Comparison of ENCODE assay signal across 16 cellular contexts in genomic region chr6:16333580-16333979, GRCh38.
DNase-seq lines count a peak whose midpoint lies in the region; ATAC-seq, FAIRE-seq and TF ChIP-seq lines count a peak whose summit lies in the region.
"Had no signal": no experiment of that assay in that cellular context is flagged by ENCODE, and none has a peak within 500 bp of the region (broad histone marks: within the 10 kb centered on the region; RNA-seq: fewer than 3 reads in every experiment).

No MANE protein-coding gene starts in this region.

- H3K27me3 ChIP-seq in GM23338 (ENCODE audit: insufficient read depth): no peaks in the 10 kb centered on the region
- H3K27me3 ChIP-seq: SJSA1 had no signal

- no peak overlapping the region for H2AFZ ChIP-seq in GM23338

- H3K36me3 Mint-ChIP-seq in activated T-cell treated with anti-CD3 and anti-CD28 coated beads, Interleukin-2, amount 50 U/mL, for 24 hours (ENCODE audit: low read depth): peaks cover 5% of the 10 kb centered on the region
- H3K36me3 Mint-ChIP-seq in activated T-cell treated with anti-CD3 and anti-CD28 coated beads, Interleukin-2, amount 50 U/mL, for 4 hours (ENCODE audit: insufficient read depth): peaks cover 3% of the 10 kb centered on the region
- no peaks in the 10 kb centered on the region for H3K36me3 Mint-ChIP-seq in GM23338 (ENCODE audit: low read depth)

- FAIRE-seq in urothelium cell line (lab: Jason Lieb, UNC): no peak

- no peaks in the 10 kb centered on the region; the same call in 1 of the 2 replicates for H3K4me1 ChIP-seq in GM23338 (ENCODE audit: insufficient read depth)

- no peak for DNase-seq in activated T-cell treated with anti-CD3 and anti-CD28 coated beads, Interleukin-2, amount 50 U/mL, for 24 hours
- no peak for DNase-seq in activated T-cell treated with anti-CD3 and anti-CD28 coated beads, Interleukin-2, amount 50 U/mL, for 4 hours
- DNase-seq in amniotic epithelial cell (ENCODE audit: low read depth): peak; percentile 86
- peak; percentile 48 for DNase-seq in kidney glomerular epithelial cell (lab: John Stamatoyannopoulos, UW)
- peak; percentile 52 for DNase-seq in urothelium cell line (ENCODE audit: low spot score)
- DNase-seq in GM23338 (ENCODE audit: low spot score): no peak
- DNase-seq in NAMALWA (ENCODE audit: low spot score): no peak
- DNase-seq in activated effector memory CD4-positive, alpha-beta T cell treated with anti-CD3 and anti-CD28 coated beads, Interleukin-2, amount 50 U/mL, for 16 hours: no peak
- DNase-seq: activated CD4-positive, alpha-beta T cell treated with anti-CD3 and anti-CD28 coated beads, Interleukin-2, amount 10 ng/mL, durations not matched to agents 7 days and 5 days; activated naive CD4-positive, alpha-beta T cell treated with anti-CD3 and anti-CD28 coated beads, Interleukin-2, amount 10 ng/mL, durations not matched to agents 7 days and 5 days; GOT3; MM.1S; NCI-H524 treated with DMSO at 0.1 percent for 48 hours had no signal

- H4K20me1 ChIP-seq in GM23338 (replicated peaks; ENCODE audit: insufficient read depth): no peaks in the 10 kb centered on the region

- H3K4me1 Mint-ChIP-seq in activated T-cell treated with anti-CD3 and anti-CD28 coated beads, Interleukin-2, amount 50 U/mL, for 24 hours (ENCODE audit: low read depth): peaks cover 7% of the 10 kb centered on the region
- H3K4me1 Mint-ChIP-seq in activated T-cell treated with anti-CD3 and anti-CD28 coated beads, Interleukin-2, amount 50 U/mL, for 4 hours (ENCODE audit: low read depth): no peaks in the 10 kb centered on the region
- peaks cover 6% of the 10 kb centered on the region for H3K4me1 Mint-ChIP-seq in GM23338
- H3K4me1 Mint-ChIP-seq: activated naive CD4-positive, alpha-beta T cell treated with anti-CD3 and anti-CD28 coated beads, Interleukin-2, amount 10 ng/mL, durations not matched to agents 7 days and 5 days had no signal

- H3K9me2 ChIP-seq in GM23338 (ENCODE audit: insufficient read depth): no peaks in the 10 kb centered on the region

- no peak overlapping the region for H3K4me3 ChIP-seq in GM23338
- H3K4me3 ChIP-seq: SJSA1 had no signal

- no peaks in the 10 kb centered on the region for H3K9me3 Mint-ChIP-seq in activated T-cell treated with anti-CD3 and anti-CD28 coated beads, Interleukin-2, amount 50 U/mL, for 24 hours
- no peaks in the 10 kb centered on the region for H3K9me3 Mint-ChIP-seq in activated T-cell treated with anti-CD3 and anti-CD28 coated beads, Interleukin-2, amount 50 U/mL, for 4 hours
- H3K9me3 Mint-ChIP-seq in GM23338: no peaks in the 10 kb centered on the region
- H3K9me3 Mint-ChIP-seq: activated CD4-positive, alpha-beta T cell treated with anti-CD3 and anti-CD28 coated beads, Interleukin-2, amount 10 ng/mL, durations not matched to agents 7 days and 5 days; activated naive CD4-positive, alpha-beta T cell treated with anti-CD3 and anti-CD28 coated beads, Interleukin-2, amount 10 ng/mL, durations not matched to agents 7 days and 5 days; dendritic cell treated with granulocyte-macrophage colony-stimulating factor and Interleukin-4, amounts not matched to agents 40 ng/mL and 50 ng/mL, for 4 days; nephron had no signal

- H3K4me3 Mint-ChIP-seq in activated T-cell treated with anti-CD3 and anti-CD28 coated beads, Interleukin-2, amount 50 U/mL, for 24 hours: no peak overlapping the region
- H3K4me3 Mint-ChIP-seq in activated T-cell treated with anti-CD3 and anti-CD28 coated beads, Interleukin-2, amount 50 U/mL, for 4 hours: no peak overlapping the region
- no peak overlapping the region for H3K4me3 Mint-ChIP-seq in GM23338
- H3K4me3 Mint-ChIP-seq: activated CD4-positive, alpha-beta T cell treated with anti-CD3 and anti-CD28 coated beads, Interleukin-2, amount 10 ng/mL, durations not matched to agents 7 days and 5 days; activated naive CD4-positive, alpha-beta T cell treated with anti-CD3 and anti-CD28 coated beads, Interleukin-2, amount 10 ng/mL, durations not matched to agents 7 days and 5 days; dendritic cell treated with granulocyte-macrophage colony-stimulating factor and Interleukin-4, amounts not matched to agents 40 ng/mL and 50 ng/mL, for 4 days; nephron had no signal

- H3K79me2 ChIP-seq in GM23338 (replicated peaks; ENCODE audit: insufficient read depth): no peaks in the 10 kb centered on the region

- H3F3A ChIP-seq in GM23338 (replicated peaks; ENCODE audit: low read depth): peaks cover 5% of the 10 kb centered on the region; the same call in 1 of the 2 replicates

- H3K27ac Mint-ChIP-seq in activated T-cell treated with anti-CD3 and anti-CD28 coated beads, Interleukin-2, amount 50 U/mL, for 24 hours: peak overlapping the region; percentile 38
- no peak overlapping the region for H3K27ac Mint-ChIP-seq in GM23338
- H3K27ac Mint-ChIP-seq: activated CD4-positive, alpha-beta T cell treated with anti-CD3 and anti-CD28 coated beads, Interleukin-2, amount 10 ng/mL, durations not matched to agents 7 days and 5 days; activated naive CD4-positive, alpha-beta T cell treated with anti-CD3 and anti-CD28 coated beads, Interleukin-2, amount 10 ng/mL, durations not matched to agents 7 days and 5 days; dendritic cell treated with granulocyte-macrophage colony-stimulating factor and Interleukin-4, amounts not matched to agents 40 ng/mL and 50 ng/mL, for 4 days; nephron had no signal

- TF ChIP-seq CTCF in GM23338 (conservative IDR thresholded peaks at IDR 0.05; ENCODE audit: low read depth in 2 of 2): no peak

- H3K36me3 ChIP-seq in GM23338 (ENCODE audit: insufficient read depth): no peaks in the 10 kb centered on the region
- H3K36me3 ChIP-seq: SJSA1 had no signal

- no peaks in the 10 kb centered on the region for H3K27me3 Mint-ChIP-seq in activated T-cell treated with anti-CD3 and anti-CD28 coated beads, Interleukin-2, amount 50 U/mL, for 24 hours
- no peaks in the 10 kb centered on the region for H3K27me3 Mint-ChIP-seq in activated T-cell treated with anti-CD3 and anti-CD28 coated beads, Interleukin-2, amount 50 U/mL, for 4 hours (ENCODE audit: low read depth)
- H3K27me3 Mint-ChIP-seq in GM23338 (ENCODE audit: insufficient read depth, low read depth, poor library complexity): no peaks in the 10 kb centered on the region
- H3K27me3 Mint-ChIP-seq: activated CD4-positive, alpha-beta T cell treated with anti-CD3 and anti-CD28 coated beads, Interleukin-2, amount 10 ng/mL, durations not matched to agents 7 days and 5 days; activated naive CD4-positive, alpha-beta T cell treated with anti-CD3 and anti-CD28 coated beads, Interleukin-2, amount 10 ng/mL, durations not matched to agents 7 days and 5 days; dendritic cell treated with granulocyte-macrophage colony-stimulating factor and Interleukin-4, amounts not matched to agents 40 ng/mL and 50 ng/mL, for 4 days had no signal

- no peak overlapping the region for H3K4me2 ChIP-seq in GM23338

- H3K27ac ChIP-seq in GM23338 (ENCODE audit: low read depth): no peak overlapping the region
- H3K27ac ChIP-seq: SJSA1 had no signal

- ATAC-seq in activated T-cell treated with anti-CD3 and anti-CD28 coated beads, Interleukin-2, amount 50 U/mL, for 4 hours: no peak
- ATAC-seq in GM23338: no peak

TF ChIP-seq in GM23338, 12 proteins besides CTCF, POLR2A, EP300 and RAD21 (continues in another document):
- TF ChIP-seq ETS1 (IDR thresholded peaks at IDR 0.05) (no peak), NANOG (IDR thresholded peaks at IDR 0.05; ENCODE audit: borderline replicate concordance) (no peak), EZH2 (IDR thresholded peaks at IDR 0.05; ENCODE audit: low read depth, unreplicated experiment) (no peak), POLR2AphosphoS5 (IDR thresholded peaks at IDR 0.05; ENCODE audit: low read depth) (no peak), STAT1 (IDR thresholded peaks at IDR 0.05; ENCODE audit: unreplicated experiment) (no peak)

Comparison
In these comparisons a context has a peak if more than half of its experiments do, and no peak if none do; other contexts are left out.
1. DNase-seq: peak in amniotic epithelial cell (single experiment), kidney glomerular epithelial cell (single experiment) and urothelium cell line (single experiment); none in activated T-cell treated with anti-CD3 and anti-CD28 coated beads, Interleukin-2, amount 50 U/mL, for 24 hours (single experiment), activated T-cell treated with anti-CD3 and anti-CD28 coated beads, Interleukin-2, amount 50 U/mL, for 4 hours (single experiment), GM23338 (single experiment), NAMALWA (single experiment) and activated effector memory CD4-positive, alpha-beta T cell treated with anti-CD3 and anti-CD28 coated beads, Interleukin-2, amount 50 U/mL, for 16 hours (single experiment).